Comparison of ENCODE assay signal across 4 cellular contexts in the genomic region with DNA sequence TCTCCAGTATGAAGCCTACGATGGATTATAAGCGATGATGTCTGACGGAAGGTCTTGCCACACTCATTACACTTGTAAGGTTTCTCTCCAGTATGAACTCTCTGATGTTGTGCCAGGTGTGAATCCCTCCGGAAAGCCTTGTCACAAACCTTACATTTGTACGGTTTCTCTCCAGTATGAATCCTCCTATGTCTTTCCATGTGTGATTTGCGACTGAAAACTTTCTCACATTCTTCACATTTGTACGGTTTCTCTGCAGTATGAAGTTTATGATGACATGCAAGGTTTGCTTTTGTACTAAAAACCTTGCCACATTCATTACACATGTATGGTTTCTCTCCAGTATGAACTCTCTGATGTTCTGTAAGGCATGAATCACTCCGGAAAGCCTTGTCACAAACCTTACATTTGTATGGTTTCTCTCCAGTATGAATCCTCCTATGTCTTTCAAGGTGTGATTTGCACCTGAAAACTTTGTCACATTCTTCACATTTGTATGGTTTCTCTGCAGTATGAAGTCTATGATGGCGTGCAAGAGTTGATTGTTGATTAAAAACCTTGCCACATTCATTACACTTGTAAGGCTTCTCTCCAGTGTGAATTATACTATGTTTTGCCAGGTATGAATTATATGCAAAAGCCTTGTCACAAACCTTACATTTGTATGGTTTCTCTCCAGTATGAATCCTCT. TPM values are rescaled to one million over a fixed set of nuclear protein-coding genes. Genes with fewer than 3 reads are reported as not detected.
A peak's percentile ranks its signal among the peaks of the same experiment; 100 is the strongest.
DNase-seq lines count a peak whose midpoint lies in the region; ATAC-seq, FAIRE-seq and TF ChIP-seq lines count a peak whose summit lies in the region.
"Not testable (repeated sequence)": the region's sequence is repeated elsewhere in the genome, so short reads cannot be mapped to it uniquely, and the experiment has no call there.

No MANE protein-coding gene starts in this region.

- FAIRE-seq in H1 (lab: Jason Lieb, UNC) = not testable (repeated sequence)

- H3K9me2 ChIP-seq in HCT116 (ENCODE audit: insufficient read depth) = not testable (repeated sequence)

- not testable (repeated sequence) for H3K56ac ChIP-seq in H1 (replicated peaks; ENCODE audit: insufficient read length, low read depth, low read length); mesendoderm (ENCODE audit: low read length)

- TF ChIP-seq EP300 in H1 (IDR thresholded peaks at IDR 0.05; ENCODE audit: borderline replicate concordance in 1 of 2, low read depth in 2 of 2, low read length in 2 of 2) = not testable (repeated sequence)

- RAD21 ChIA-PET in HCT116 (lab: Charles Lee; ENCODE audit: low non-redundant PET in 1 of 2, low total read pairs in 2 of 2, uncharacterized antibody in 2 of 2, unreplicated experiment in 2 of 2) = not testable (repeated sequence)

- H4K5ac ChIP-seq in H1 (ENCODE audit: insufficient read length, low read depth, low read length); mesendoderm (ENCODE audit: low read length): not testable (repeated sequence)

- not testable (repeated sequence) for H4K8ac ChIP-seq in H1 (ENCODE audit: extremely low read depth, insufficient read depth, low read length); mesendoderm (ENCODE audit: low read depth, low read length)

- not testable (repeated sequence) for ATAC-seq in HCT116

- not testable (repeated sequence) for DNase-seq in HCT116 (ENCODE audit: low read depth, low spot score); adipocyte (ENCODE audit: low read depth); H1 (ENCODE audit: low read depth in 1 of 2, low spot score in 2 of 2); mesendoderm

- not testable (repeated sequence) for H3K4ac ChIP-seq in H1 (replicated peaks; ENCODE audit: insufficient read length, low read depth, low read length); mesendoderm (ENCODE audit: low read depth, low read length)

- H3K4me2 ChIP-seq in HCT116 (ENCODE audit: low read length); H1 (ENCODE audit: insufficient read depth in 1 of 2, low read depth in 2 of 2, low read length in 2 of 2); mesendoderm (ENCODE audit: low read length): not testable (repeated sequence)

- not testable (repeated sequence) for H2BK120ac ChIP-seq in H1 (replicated peaks; ENCODE audit: low read depth, low read length); mesendoderm (ENCODE audit: low read depth, low read length)

- H2AFZ ChIP-seq in HCT116 (ENCODE audit: low read depth, low read length, poor library complexity, severe bottlenecking); H1 (ENCODE audit: low read length): not testable (repeated sequence)

- BruUV-seq in HCT116 (replicated peaks; lab: Mats Ljungman, UMichigan) = not testable (repeated sequence)

- H2BK20ac ChIP-seq in H1 (ENCODE audit: low read length) = not testable (repeated sequence)

- H3K9ac ChIP-seq in HCT116 (ENCODE audit: low read length); adipocyte (ENCODE audit: low read length); H1 (replicated peaks in 1 of 4; ENCODE audit: extremely low read depth in 1 of 4, low read depth in 3 of 4, low read length in 3 of 4); mesendoderm (ENCODE audit: low read length): not testable (repeated sequence)

- H3K27ac ChIP-seq in HCT116 (ENCODE audit: low read depth, low read length); H1 (ENCODE audit: low read depth, low read length); mesendoderm (ENCODE audit: low read depth, low read length): not testable (repeated sequence)

- not testable (repeated sequence) for H2AK5ac ChIP-seq in H1 (ENCODE audit: low read depth, low read length); mesendoderm (ENCODE audit: low read length)

- POLR2A ChIA-PET in HCT116 (lab: Charles Lee); H1 (lab: Charles Lee; ENCODE audit: partially characterized antibody): not testable (repeated sequence)

- H4K91ac ChIP-seq in H1 (replicated peaks; ENCODE audit: insufficient read length, low read length) = not testable (repeated sequence)

- not testable (repeated sequence) for H3K4me1 ChIP-seq in HCT116 (ENCODE audit: control insufficient read depth in 1 of 2, insufficient read depth in 2 of 2, low read length in 2 of 2); adipocyte (ENCODE audit: control insufficient read depth, insufficient read depth, low read length); H1 (replicated peaks in 1 of 4; ENCODE audit: control insufficient read depth in 3 of 4, insufficient read depth in 4 of 4, low read length in 3 of 4); mesendoderm (ENCODE audit: control insufficient read depth, low read depth, low read length)

- peaks cover 42 to 47% of the 10 kb centered on the region in 2 experiments; a peak in 3 of 4 replicates for H3K9me3 ChIP-seq in HCT116 (ENCODE audit: control insufficient read depth in 1 of 2, insufficient read depth in 1 of 2, low read depth in 1 of 2, low read length in 2 of 2)
- H3K9me3 ChIP-seq in adipocyte (ENCODE audit: control insufficient read depth, low read length) = peaks cover 99% of the 10 kb centered on the region
- H3K9me3 ChIP-seq in H1 (ENCODE audit: insufficient read depth in 2 of 2, low read depth in 1 of 2, low read length in 1 of 2) = peaks cover 50 to 52% of the 10 kb centered on the region in 2 experiments

- H3K36me3 ChIP-seq in HCT116 (ENCODE audit: control insufficient read depth in 1 of 2, insufficient read depth in 2 of 2, low read length in 2 of 2) = peaks cover 2 to 22% of the 10 kb centered on the region in 2 experiments; a peak in 2 of 4 replicates
- peaks cover 75% of the 10 kb centered on the region for H3K36me3 ChIP-seq in adipocyte (ENCODE audit: control insufficient read depth, insufficient read depth, low read length, severe bottlenecking)
- H3K36me3 ChIP-seq in H1 (ENCODE audit: control insufficient read depth in 2 of 4, insufficient read depth in 4 of 4, low read length in 3 of 4) = peaks cover 3 to 68% (median 37%) of the 10 kb centered on the region in 4 experiments; a peak in 6 of 8 replicates
- H3K36me3 ChIP-seq in mesendoderm (ENCODE audit: control insufficient read depth, insufficient read depth, low read length) = peaks cover 14% of the 10 kb centered on the region

- not testable (repeated sequence) for H2BK5ac ChIP-seq in H1 (ENCODE audit: low read depth, low read length); mesendoderm (ENCODE audit: low read length)

- intact Hi-C loops in HCT116 (cut with micrococcal nuclease) = not testable (repeated sequence)

- H3K23me2 ChIP-seq in H1 (ENCODE audit: low read depth, low read length) = not testable (repeated sequence)

- not testable (repeated sequence) for H2BK12ac ChIP-seq in H1 (ENCODE audit: low read depth, low read length)

- H3K79me1 ChIP-seq in H1 (ENCODE audit: low read depth, low read length); mesendoderm (ENCODE audit: low read length): not testable (repeated sequence)

- not testable (repeated sequence) for H3K27me3 ChIP-seq in HCT116 (ENCODE audit: insufficient read depth, low read length); adipocyte (replicated peaks; ENCODE audit: control insufficient read depth, insufficient read depth, low read length); H1 (replicated peaks in 1 of 4; ENCODE audit: control insufficient read depth in 3 of 4, extremely low read depth in 1 of 4, insufficient read depth in 3 of 4, low read length in 3 of 4); mesendoderm (ENCODE audit: insufficient read depth, low read length, poor library complexity)

- not testable (repeated sequence) for H3K23ac ChIP-seq in H1 (ENCODE audit: insufficient read length); mesendoderm (ENCODE audit: low read length)

- CTCF ChIA-PET in HCT116 (lab: Charles Lee); H1 (lab: Charles Lee; ENCODE audit: partially characterized antibody): not testable (repeated sequence)

- not testable (repeated sequence) for TF ChIP-seq RAD21 in HCT116 (IDR thresholded peaks at IDR 0.05; ENCODE audit: low read depth); H1 (IDR thresholded peaks at IDR 0.05 in 1 of 2, conservative IDR thresholded peaks at IDR 0.05 in 1 of 2; ENCODE audit: low read depth in 2 of 2, low read length in 2 of 2)

- not testable (repeated sequence) for TF ChIP-seq POLR2A in HCT116 (IDR thresholded peaks at IDR 0.05; ENCODE audit: borderline replicate concordance, extremely low read depth, insufficient read depth, insufficient read length); H1 (IDR thresholded peaks at IDR 0.05; ENCODE audit: control extremely low read depth in 1 of 2, low read depth in 2 of 2, low read length in 2 of 2)

- H2BK15ac ChIP-seq in H1 (ENCODE audit: low read length); mesendoderm (replicated peaks; ENCODE audit: low read depth): not testable (repeated sequence)

- not testable (repeated sequence) for TF ChIP-seq CTCF in HCT116 (IDR thresholded peaks at IDR 0.05 in 2 of 3, conservative IDR thresholded peaks at IDR 0.05 in 1 of 3; ENCODE audit: borderline replicate concordance in 1 of 3, insufficient read depth in 1 of 3, low read depth in 2 of 3, low read length in 2 of 3); H1 (IDR thresholded peaks at IDR 0.05; ENCODE audit: control extremely low read depth in 1 of 3, insufficient read depth in 1 of 3, low read depth in 1 of 3, low read length in 3 of 3)

- not testable (repeated sequence) for H3K4me3 ChIP-seq in HCT116 (replicated peaks in 1 of 2; ENCODE audit: low read depth in 1 of 2, low read length in 2 of 2)
- peak overlapping the region; percentile 67 for H3K4me3 ChIP-seq in adipocyte (ENCODE audit: low read length)
- H3K4me3 ChIP-seq in H1 (ENCODE audit: extremely low read depth in 1 of 4, insufficient read depth in 2 of 4, low read depth in 3 of 4, low read length in 4 of 4) = 0 out of 8 replicates have a peak overlapping the region, but pooled peaks of 1 of the 4 experiments have one; percentile 2
- peak overlapping the region; percentile 6 for H3K4me3 ChIP-seq in mesendoderm (ENCODE audit: low read length)

- not testable (repeated sequence) for H3K79me2 ChIP-seq in HCT116 (ENCODE audit: insufficient read depth, low read length); H1 (ENCODE audit: control insufficient read depth in 1 of 2, insufficient read depth in 2 of 2, low read length in 2 of 2); mesendoderm (ENCODE audit: control insufficient read depth, insufficient read depth, low read length)

- not testable (repeated sequence) for H3K14ac ChIP-seq in H1 (ENCODE audit: insufficient read length)

- H3K18ac ChIP-seq in H1 (ENCODE audit: extremely low read depth, low read length); mesendoderm (ENCODE audit: low read length): not testable (repeated sequence)

- not testable (repeated sequence) for H4K20me1 ChIP-seq in HCT116 (ENCODE audit: insufficient read depth); H1 (replicated peaks in 1 of 2; ENCODE audit: control insufficient read depth in 1 of 2, insufficient read depth in 2 of 2, low read length in 2 of 2)

- WGBS in H1 (ENCODE audit: extremely low coverage in 1 of 2, insufficient coverage in 1 of 2, insufficient read length in 1 of 2, insufficient replicate concordance in 2 of 2, low coverage in 1 of 2, low lambda C conversion rate in 2 of 2, missing lambda C conversion rate in 1 of 2), 2 experiments = 93% methylated on average over 9 of the region's 9 CpGs; no CpG with 5 or more reads in 1 of the 2 experiments
- no CpG with 5 or more reads among the region's 9 CpGs for WGBS in mesendoderm (ENCODE audit: extremely low coverage, insufficient coverage, low lambda C conversion rate)

RNA-seq across cellular contexts. Expression of a gene that starts 13.5 kb away (rescaled TPM):
- 12.7 TPM for total RNA-seq in HCT116 (2021; ENCODE audit: unreplicated experiment)
- 10.1 and 12.1 TPM in 2 replicates for polyA plus RNA-seq in HCT116 (2012)
- 5.9 and 8.0 TPM in 2 replicates for total RNA-seq in H1 (2021; fragmentation: NEBNext Ultra II Directional; extraction: Animal tissue kit (Norgen Biotek cat#: 25700))
- 2.1 and 3.2 TPM in 2 replicates for polyA plus RNA-seq in H1 (2011; rRNA removed)
- polyA plus RNA-seq in H1 (2011; cell fraction: cytosol; rRNA removed) = 3.9 TPM
- 7.0 TPM for polyA plus RNA-seq in H1 (2011; cell fraction: nucleus; rRNA removed)
- polyA plus RNA-seq in H1 (2012, experiment 1 of 2) = 2.8 to 5.6 TPM (median 4.2 TPM) in 4 replicates
- 0.28 TPM for polyA plus RNA-seq in H1 (2012, experiment 2 of 2)
- 6.8 TPM for polyA plus RNA-seq in H1 (2013, experiment 1 of 2)
- polyA plus RNA-seq in H1 (2013, experiment 2 of 2) = 6.0 TPM
- polyA minus RNA-seq in H1 (2011; rRNA and poly(A)+ RNA removed) = 7.7 and 8.1 TPM in 2 replicates
- polyA minus RNA-seq in H1 (2011; cell fraction: cytosol; rRNA and poly(A)+ RNA removed) = 2.4 TPM
- 10.2 TPM for polyA minus RNA-seq in H1 (2011; cell fraction: nucleus; rRNA and poly(A)+ RNA removed)
- 19.5 TPM for polyA plus RNA-seq in mesendoderm (2013, experiment 1 of 2)
- 19.6 TPM for polyA plus RNA-seq in mesendoderm (2013, experiment 2 of 2)

RNA-seq across cellular contexts. Expression of a gene that starts 21.3 kb away (rescaled TPM):
- total RNA-seq in HCT116 (2021; ENCODE audit: unreplicated experiment) = 17.8 TPM
- polyA plus RNA-seq in HCT116 (2012) = 10.8 and 12.6 TPM in 2 replicates
- total RNA-seq in H1 (2021; fragmentation: NEBNext Ultra II Directional; extraction: Animal tissue kit (Norgen Biotek cat#: 25700)) = 22.8 and 23.0 TPM in 2 replicates
- polyA plus RNA-seq in H1 (2011; rRNA removed) = 5.5 and 7.3 TPM in 2 replicates
- 7.0 TPM for polyA plus RNA-seq in H1 (2011; cell fraction: cytosol; rRNA removed)
- polyA plus RNA-seq in H1 (2011; cell fraction: nucleus; rRNA removed) = 9.6 TPM
- polyA plus RNA-seq in H1 (2012, experiment 1 of 2) = 7.0 to 15.1 TPM (median 9.7 TPM) in 4 replicates
- polyA plus RNA-seq in H1 (2012, experiment 2 of 2) = 0.38 TPM
- polyA plus RNA-seq in H1 (2013, experiment 1 of 2) = 17.8 TPM
- polyA plus RNA-seq in H1 (2013, experiment 2 of 2) = 18.6 TPM
- polyA minus RNA-seq in H1 (2011; rRNA and poly(A)+ RNA removed) = 25.9 and 44.9 TPM in 2 replicates
- polyA minus RNA-seq in H1 (2011; cell fraction: cytosol; rRNA and poly(A)+ RNA removed) = 10.3 TPM
- polyA minus RNA-seq in H1 (2011; cell fraction: nucleus; rRNA and poly(A)+ RNA removed) = 63.2 TPM
- polyA plus RNA-seq in mesendoderm (2013, experiment 1 of 2) = 18.4 TPM
- 17.3 TPM for polyA plus RNA-seq in mesendoderm (2013, experiment 2 of 2)

RNA-seq across cellular contexts. Expression of a gene that starts 57.3 kb away (rescaled TPM):
- total RNA-seq in HCT116 (2021; ENCODE audit: unreplicated experiment) = 12.3 TPM
- 7.7 and 9.5 TPM in 2 replicates for polyA plus RNA-seq in HCT116 (2012)
- 26.1 and 26.8 TPM in 2 replicates for total RNA-seq in H1 (2021; fragmentation: NEBNext Ultra II Directional; extraction: Animal tissue kit (Norgen Biotek cat#: 25700))
- 8.6 and 13.5 TPM in 2 replicates for polyA plus RNA-seq in H1 (2011; rRNA removed)
- polyA plus RNA-seq in H1 (2011; cell fraction: cytosol; rRNA removed) = 12.5 TPM
- polyA plus RNA-seq in H1 (2011; cell fraction: nucleus; rRNA removed) = 7.0 TPM
- 15.8 to 21.4 TPM (median 16.8 TPM) in 4 replicates for polyA plus RNA-seq in H1 (2012, experiment 1 of 2)
- polyA plus RNA-seq in H1 (2012, experiment 2 of 2) = 3.0 TPM
- 16.2 TPM for polyA plus RNA-seq in H1 (2013, experiment 1 of 2)
- 16.1 TPM for polyA plus RNA-seq in H1 (2013, experiment 2 of 2)
- 27.9 and 30.3 TPM in 2 replicates for polyA minus RNA-seq in H1 (2011; rRNA and poly(A)+ RNA removed)
- polyA minus RNA-seq in H1 (2011; cell fraction: cytosol; rRNA and poly(A)+ RNA removed) = 9.0 TPM
- 23.1 TPM for polyA minus RNA-seq in H1 (2011; cell fraction: nucleus; rRNA and poly(A)+ RNA removed)
- polyA plus RNA-seq in mesendoderm (2013, experiment 1 of 2) = 18.7 TPM
- 19.1 TPM for polyA plus RNA-seq in mesendoderm (2013, experiment 2 of 2)
